12 cellular contexts compared by ENCODE assay signal in genomic region chr12:15880721-15881120, GRCh38. TPM values are rescaled to one million over a fixed set of nuclear protein-coding genes. Genes with fewer than 3 reads are reported as not detected.
DNase-seq lines count a peak whose midpoint lies in the region; ATAC-seq and TF ChIP-seq lines count a peak whose summit lies in the region.
"Had no signal": no experiment of that assay in that cellular context is flagged by ENCODE, and none has a peak within 500 bp of the region (broad histone marks: within the 10 kb centered on the region; RNA-seq: fewer than 3 reads in every experiment).

No MANE protein-coding gene starts in this region.

- TF ChIP-seq CTCF in neural progenitor cell (IDR thresholded peaks at IDR 0.05) = no peak

- H3K27me3 Mint-ChIP-seq in activated CD4-positive, alpha-beta T cell treated with anti-CD3 and anti-CD28 coated beads, Interleukin-2, amount 10 ng/mL, durations not matched to agents 24 days and 14 days = peaks cover 16% of the 10 kb centered on the region
- peaks cover 4% of the 10 kb centered on the region for H3K27me3 Mint-ChIP-seq in activated T-helper 2 cell treated with anti-CD3 and anti-CD28 coated beads, Interferon-gamma antibody, Interleukin-2, Interleukin-4, amounts not matched to agents 10 μg/mL and 5 μg/mL and 100 μg/mL, durations not matched to agents 14 hours and 24 hours and 36 hours (ENCODE audit: low read depth)
- no peaks in the 10 kb centered on the region for H3K27me3 Mint-ChIP-seq in neural progenitor cell (ENCODE audit: insufficient read depth, low read depth)

- no peak for ATAC-seq in esophagus mucosa
- no peak for ATAC-seq in Right ventricle myocardium inferior
- ATAC-seq in GM19452 (IDR thresholded peaks at IDR 0.05; ENCODE audit: unreplicated experiment) = no peak
- ATAC-seq: left cardiac atrium had no signal

- H2AFZ ChIP-seq in neural progenitor cell (replicated peaks) = peak overlapping the region; percentile 2

- peak overlapping the region; percentile 31 for H3K27ac Mint-ChIP-seq in activated CD4-positive, alpha-beta T cell treated with anti-CD3 and anti-CD28 coated beads, Interleukin-2, amount 10 ng/mL, durations not matched to agents 24 days and 14 days
- H3K27ac Mint-ChIP-seq in activated T-helper 2 cell treated with anti-CD3 and anti-CD28 coated beads, Interferon-gamma antibody, Interleukin-2, Interleukin-4, amounts not matched to agents 10 μg/mL and 5 μg/mL and 100 μg/mL, durations not matched to agents 14 hours and 24 hours and 36 hours = peak overlapping the region; percentile 63
- no peak overlapping the region for H3K27ac Mint-ChIP-seq in neural progenitor cell

- H3K4me3 ChIP-seq in neural progenitor cell = no peak overlapping the region

- H3K9me3 Mint-ChIP-seq in activated CD4-positive, alpha-beta T cell treated with anti-CD3 and anti-CD28 coated beads, Interleukin-2, amount 10 ng/mL, durations not matched to agents 24 days and 14 days = peaks cover 7% of the 10 kb centered on the region
- no peaks in the 10 kb centered on the region for H3K9me3 Mint-ChIP-seq in activated T-helper 2 cell treated with anti-CD3 and anti-CD28 coated beads, Interferon-gamma antibody, Interleukin-2, Interleukin-4, amounts not matched to agents 10 μg/mL and 5 μg/mL and 100 μg/mL, durations not matched to agents 14 hours and 24 hours and 36 hours
- H3K9me3 Mint-ChIP-seq in neural progenitor cell = no peaks in the 10 kb centered on the region

- H3K27me3 ChIP-seq in neural progenitor cell = no peaks in the 10 kb centered on the region

- H3K79me2 ChIP-seq in neural progenitor cell (ENCODE audit: low read depth) = peaks cover 35% of the 10 kb centered on the region

- intact Hi-C loops in activated CD4-positive, alpha-beta T cell treated with anti-CD3 and anti-CD28 coated beads, Interleukin-2, amount 10 ng/mL, durations not matched to agents 24 days and 14 days (cut with micrococcal nuclease) = loop anchor here (5.0 to 10.0 kb wide), 3 partner anchors 348 to 1078 kb away; partner anchors contain the start of genes C12orf60 and WBP11
- intact Hi-C loops in activated T-helper 2 cell treated with anti-CD3 and anti-CD28 coated beads, Interferon-gamma antibody, Interleukin-2, Interleukin-4, amounts not matched to agents 10 μg/mL and 5 μg/mL and 100 μg/mL, durations not matched to agents 14 hours and 24 hours and 36 hours (cut with micrococcal nuclease) = loop anchor here (5.0 to 10.0 kb wide), 3 partner anchors 96 to 1108 kb away; partner anchors contain the start of genes ARHGDIB and EPS8
- intact Hi-C loops in Right ventricle myocardium inferior (cut with DNase I) = no loop called here

- peaks cover 27% of the 10 kb centered on the region for H4K20me1 ChIP-seq in neural progenitor cell (ENCODE audit: low read depth)

- peak overlapping the region; percentile 96 for H3K4me2 ChIP-seq in neural progenitor cell

- H3F3A ChIP-seq in neural progenitor cell (ENCODE audit: low read depth) = peaks cover 25% of the 10 kb centered on the region

- no peak for DNase-seq in activated CD4-positive, alpha-beta T cell treated with anti-CD3 and anti-CD28 coated beads, Interleukin-2, amount 10 ng/mL, durations not matched to agents 24 days and 14 days
- DNase-seq in activated CD4-positive, alpha-beta T cell treated with anti-CD3 and anti-CD28 coated beads, Interleukin-2, amount 50 U/mL, for 1 hour = no peak
- DNase-seq in NCI-H1930 (lab: John Stamatoyannopoulos, UW) = peak; percentile 22 to 37
- DNase-seq in activated T-helper 2 cell treated with anti-CD3 and anti-CD28 coated beads, Interferon-gamma antibody, Interleukin-2, Interleukin-4, amounts not matched to agents 10 μg/mL and 5 μg/mL and 100 μg/mL, durations not matched to agents 14 hours and 24 hours and 36 hours (ENCODE audit: low spot score) = no peak
- no peak for DNase-seq in neural progenitor cell (ENCODE audit: low spot score)
- DNase-seq in Right ventricle myocardium inferior (ENCODE audit: missing footprints) = no peak
- DNase-seq: central memory CD4-positive, alpha-beta T cell; left cardiac atrium; NCI-H2171 had no signal

- no peak overlapping the region for H3K9ac ChIP-seq in neural progenitor cell

- H3K4me3 Mint-ChIP-seq in activated CD4-positive, alpha-beta T cell treated with anti-CD3 and anti-CD28 coated beads, Interleukin-2, amount 10 ng/mL, durations not matched to agents 24 days and 14 days = peak overlapping the region; percentile 50
- peak overlapping the region; percentile 67 for H3K4me3 Mint-ChIP-seq in activated T-helper 2 cell treated with anti-CD3 and anti-CD28 coated beads, Interferon-gamma antibody, Interleukin-2, Interleukin-4, amounts not matched to agents 10 μg/mL and 5 μg/mL and 100 μg/mL, durations not matched to agents 14 hours and 24 hours and 36 hours (ENCODE audit: low read depth)
- H3K4me3 Mint-ChIP-seq in neural progenitor cell = peak overlapping the region; percentile 60

- H3K36me3 Mint-ChIP-seq in activated CD4-positive, alpha-beta T cell treated with anti-CD3 and anti-CD28 coated beads, Interleukin-2, amount 10 ng/mL, durations not matched to agents 24 days and 14 days (ENCODE audit: low read depth) = peaks cover 25% of the 10 kb centered on the region
- H3K36me3 Mint-ChIP-seq in activated T-helper 2 cell treated with anti-CD3 and anti-CD28 coated beads, Interferon-gamma antibody, Interleukin-2, Interleukin-4, amounts not matched to agents 10 μg/mL and 5 μg/mL and 100 μg/mL, durations not matched to agents 14 hours and 24 hours and 36 hours (ENCODE audit: low read depth) = peaks cover 35% of the 10 kb centered on the region
- peaks cover 10% of the 10 kb centered on the region for H3K36me3 Mint-ChIP-seq in neural progenitor cell

- peaks cover 20% of the 10 kb centered on the region for H3K4me1 ChIP-seq in neural progenitor cell

- H3K4me1 Mint-ChIP-seq in activated CD4-positive, alpha-beta T cell treated with anti-CD3 and anti-CD28 coated beads, Interleukin-2, amount 10 ng/mL, durations not matched to agents 24 days and 14 days = peaks cover 32% of the 10 kb centered on the region
- peaks cover 26% of the 10 kb centered on the region for H3K4me1 Mint-ChIP-seq in activated T-helper 2 cell treated with anti-CD3 and anti-CD28 coated beads, Interferon-gamma antibody, Interleukin-2, Interleukin-4, amounts not matched to agents 10 μg/mL and 5 μg/mL and 100 μg/mL, durations not matched to agents 14 hours and 24 hours and 36 hours (ENCODE audit: low read depth)
- H3K4me1 Mint-ChIP-seq in neural progenitor cell = peaks cover 25% of the 10 kb centered on the region

- H3K27ac ChIP-seq in neural progenitor cell = no peak overlapping the region
- H3K27ac ChIP-seq: SK-N-MC had no signal

- peaks cover 3% of the 10 kb centered on the region for H3K36me3 ChIP-seq in neural progenitor cell

- H3K9me3 ChIP-seq in neural progenitor cell (ENCODE audit: low read depth) = no peaks in the 10 kb centered on the region

RNA-seq across cellular contexts. Expression of gene STRAP, which starts 1.5 kb away (rescaled TPM):
- total RNA-seq in activated CD4-positive, alpha-beta T cell treated with anti-CD3 and anti-CD28 coated beads, Interleukin-2, amount 10 ng/mL, durations not matched to agents 24 days and 14 days = 162 and 166 TPM in 2 replicates
- total RNA-seq in activated T-helper 2 cell treated with anti-CD3 and anti-CD28 coated beads, Interferon-gamma antibody, Interleukin-2, Interleukin-4, amounts not matched to agents 10 μg/mL and 5 μg/mL and 100 μg/mL, durations not matched to agents 14 hours and 24 hours and 36 hours = 144 TPM in 2 replicates
- 180 and 303 TPM in 2 replicates for total RNA-seq in neural progenitor cell (ENCODE audit: low replicate concordance)
- total RNA-seq in esophagus mucosa = 74.0 TPM
- total RNA-seq in Right ventricle myocardium inferior = 135 TPM

RNA-seq across cellular contexts. Expression of gene DERA, which starts 30.4 kb away (rescaled TPM):
- 15.9 and 17.3 TPM in 2 replicates for total RNA-seq in activated CD4-positive, alpha-beta T cell treated with anti-CD3 and anti-CD28 coated beads, Interleukin-2, amount 10 ng/mL, durations not matched to agents 24 days and 14 days
- 21.4 and 21.9 TPM in 2 replicates for total RNA-seq in activated T-helper 2 cell treated with anti-CD3 and anti-CD28 coated beads, Interferon-gamma antibody, Interleukin-2, Interleukin-4, amounts not matched to agents 10 μg/mL and 5 μg/mL and 100 μg/mL, durations not matched to agents 14 hours and 24 hours and 36 hours
- 64.6 and 91.2 TPM in 2 replicates for total RNA-seq in neural progenitor cell (ENCODE audit: low replicate concordance)
- total RNA-seq in esophagus mucosa = 40.4 TPM
- 21.5 TPM for total RNA-seq in Right ventricle myocardium inferior

Comparison
In these comparisons a context has a peak if more than half of its experiments do, and no peak if none do; other contexts are left out.
1. DNase-seq: peak in NCI-H1930 (2 of 2); none in activated CD4-positive, alpha-beta T cell treated with anti-CD3 and anti-CD28 coated beads, Interleukin-2, amount 10 ng/mL, durations not matched to agents 24 days and 14 days (single experiment), activated CD4-positive, alpha-beta T cell treated with anti-CD3 and anti-CD28 coated beads, Interleukin-2, amount 50 U/mL, for 1 hour (single experiment), activated T-helper 2 cell treated with anti-CD3 and anti-CD28 coated beads, Interferon-gamma antibody, Interleukin-2, Interleukin-4, amounts not matched to agents 10 μg/mL and 5 μg/mL and 100 μg/mL, durations not matched to agents 14 hours and 24 hours and 36 hours (single experiment), neural progenitor cell (single experiment) and Right ventricle myocardium inferior (single experiment).
2. Peak in every context shown above with its lines, with median percentiles within 50 percentile points of each other: H3K4me3 Mint-ChIP-seq.